Comparison of ENCODE assay signal across 20 cellular contexts in genomic region chr21:15054606-15055239, GRCh38. TPM values are rescaled to one million over a fixed set of nuclear protein-coding genes. Genes with fewer than 3 reads are reported as not detected.
DNase-seq lines count a peak whose midpoint lies in the region; ATAC-seq, FAIRE-seq and TF ChIP-seq lines count a peak whose summit lies in the region.
"Had no signal": no experiment of that assay in that cellular context is flagged by ENCODE, and none has a peak within 500 bp of the region (broad histone marks: within the 10 kb centered on the region; RNA-seq: fewer than 3 reads in every experiment).

No MANE protein-coding gene starts in this region.

- in situ Hi-C loops in IMR-90 (cut with MboI; ENCODE audit: low sequenced_read_pairs): no loop called here

- TF ChIP-seq EP300 in H1 (IDR thresholded peaks at IDR 0.05; ENCODE audit: borderline replicate concordance in 1 of 2, low read depth in 2 of 2, low read length in 2 of 2): no peak

- H4K5ac ChIP-seq in IMR-90 (ENCODE audit: low read depth, low read length) (no peak overlapping the region), H1 (ENCODE audit: insufficient read length, low read depth, low read length) (no peak overlapping the region)

- WGBS in IMR-90 (ENCODE audit: extremely low coverage in 2 of 2, insufficient read length in 1 of 2), 2 experiments: no CpG with 5 or more reads among the region's 4 CpGs
- 86% methylated on average over 4 of the region's 4 CpGs; no CpG with 5 or more reads in 1 of the 2 experiments for WGBS in H1 (ENCODE audit: extremely low coverage in 1 of 2, insufficient coverage in 1 of 2, insufficient read length in 1 of 2, insufficient replicate concordance in 2 of 2, low coverage in 1 of 2, low lambda C conversion rate in 2 of 2, missing lambda C conversion rate in 1 of 2), 2 experiments

- no peaks in the 10 kb centered on the region for H3K23me2 ChIP-seq in H1 (ENCODE audit: low read depth, low read length)

- peak overlapping the region; percentile 0 for H3K27ac Mint-ChIP-seq in CD8-positive, alpha-beta T cell
- H3K27ac Mint-ChIP-seq: T-cell had no signal

- H3K4me1 Mint-ChIP-seq in CD8-positive, alpha-beta T cell (ENCODE audit: low read depth): peaks cover 88% of the 10 kb centered on the region

- no peaks in the 10 kb centered on the region for H3K9me3 ChIP-seq in CD8-positive, alpha-beta T cell (ENCODE audit: low read length)
- H3K9me3 ChIP-seq in IMR-90 (ENCODE audit: control insufficient read depth, insufficient read depth, low read length): no peaks in the 10 kb centered on the region
- H3K9me3 ChIP-seq in H1 (ENCODE audit: insufficient read depth in 2 of 2, low read depth in 1 of 2, low read length in 1 of 2): no peaks in the 10 kb centered on the region
- no peaks in the 10 kb centered on the region for H3K9me3 ChIP-seq in MM.1S (replicated peaks; ENCODE audit: insufficient read depth, low read length)
- H3K9me3 ChIP-seq: suprapubic skin had no signal

- H2AK5ac ChIP-seq in IMR-90 (ENCODE audit: low read depth, low read length): no peak overlapping the region
- H2AK5ac ChIP-seq in H1 (ENCODE audit: low read depth, low read length): no peak overlapping the region

- H3K18ac ChIP-seq in IMR-90 (ENCODE audit: low read depth, low read length) (no peak overlapping the region), H1 (ENCODE audit: extremely low read depth, low read length) (no peak overlapping the region)

- no peaks in the 10 kb centered on the region for H3K36me3 ChIP-seq in CD8-positive, alpha-beta T cell (ENCODE audit: insufficient read depth, low read length)
- H3K36me3 ChIP-seq in IMR-90 (ENCODE audit: control insufficient read depth, insufficient read depth, low read length) (no peaks in the 10 kb centered on the region), H1 (ENCODE audit: control insufficient read depth in 2 of 4, insufficient read depth in 4 of 4, low read length in 3 of 4) (no peaks in the 10 kb centered on the region), MM.1S (replicated peaks; ENCODE audit: insufficient read depth, low read length) (no peaks in the 10 kb centered on the region)
- H3K36me3 ChIP-seq: suprapubic skin had no signal

- H2BK12ac ChIP-seq in H1 (ENCODE audit: low read depth, low read length): no peak overlapping the region

- no peak overlapping the region for H3K4me3 ChIP-seq in CD8-positive, alpha-beta T cell (ENCODE audit: low read depth, low read length)
- H3K4me3 ChIP-seq in IMR-90 (ENCODE audit: insufficient read depth, low read depth, low read length): no peak overlapping the region
- H3K4me3 ChIP-seq in H1 (ENCODE audit: extremely low read depth in 1 of 4, insufficient read depth in 2 of 4, low read depth in 3 of 4, low read length in 4 of 4): no peak overlapping the region
- H3K4me3 ChIP-seq in MM.1S (ENCODE audit: low read length): no peak overlapping the region
- H3K4me3 ChIP-seq: coronary artery, suprapubic skin had no signal

- intact Hi-C loops in CD8-positive, alpha-beta T cell (cut with DNase I, micrococcal nuclease): no loop called here
- intact Hi-C loops in IMR-90 (cut with micrococcal nuclease) (no loop called here), Right ventricle myocardium superior (cut with DNase I) (no loop called here)

- H3K9me2 ChIP-seq in MM.1S (replicated peaks; ENCODE audit: insufficient read depth, low read length): no peaks in the 10 kb centered on the region

- no peak for TF ChIP-seq POLR2A in IMR-90 (IDR thresholded peaks at IDR 0.05; ENCODE audit: low read depth, low read length)
- TF ChIP-seq POLR2A in H1 (IDR thresholded peaks at IDR 0.05; ENCODE audit: control extremely low read depth in 1 of 2, low read depth in 2 of 2, low read length in 2 of 2): no peak

- CTCF ChIA-PET in CD8-positive, alpha-beta T cell (lab: Charles Lee): interaction anchor here (1.2 kb wide), 1 partner anchor 10 kb away, joined by 3 read pairs; no protein-coding TSS in a partner anchor
- CTCF ChIA-PET in IMR-90 (lab: Yijun Ruan, JAX): no interaction called here
- CTCF ChIA-PET in H1 (lab: Charles Lee; ENCODE audit: partially characterized antibody): interaction anchor here (1.4 kb wide), 1 partner anchor 303 kb away, joined by 3 read pairs; no protein-coding TSS in a partner anchor

- no peaks in the 10 kb centered on the region for H3K27me3 ChIP-seq in CD8-positive, alpha-beta T cell (ENCODE audit: insufficient read depth, low read length)
- no peaks in the 10 kb centered on the region for H3K27me3 ChIP-seq in IMR-90 (ENCODE audit: control insufficient read depth, insufficient read depth, low read length)
- H3K27me3 ChIP-seq in H1 (replicated peaks in 1 of 4; ENCODE audit: control insufficient read depth in 3 of 4, extremely low read depth in 1 of 4, insufficient read depth in 3 of 4, low read length in 3 of 4): no peaks in the 10 kb centered on the region
- H3K27me3 ChIP-seq in MM.1S (replicated peaks; ENCODE audit: insufficient read depth, low read length): no peaks in the 10 kb centered on the region
- H3K27me3 ChIP-seq: suprapubic skin had no signal

- H3K4ac ChIP-seq in IMR-90 (ENCODE audit: low read depth, low read length) (no peak overlapping the region), H1 (replicated peaks; ENCODE audit: insufficient read length, low read depth, low read length) (no peak overlapping the region)

- H3K9me3 Mint-ChIP-seq in CD8-positive, alpha-beta T cell: no peaks in the 10 kb centered on the region
- H3K9me3 Mint-ChIP-seq: T-cell had no signal

- no peaks in the 10 kb centered on the region for H3K27me3 Mint-ChIP-seq in CD8-positive, alpha-beta T cell (ENCODE audit: low read depth)
- H3K27me3 Mint-ChIP-seq: T-cell had no signal

- no TSS peak for BruUV-seq in IMR-90 (replicated peaks; lab: Mats Ljungman, UMichigan)

- POLR2A ChIA-PET in CD8-positive, alpha-beta T cell (lab: Charles Lee): interaction anchor here (1.3 kb wide), 1 partner anchor 11 kb away, joined by 5 read pairs; the partner anchor contains the start of gene NRIP1
- POLR2A ChIA-PET in IMR-90 (lab: Charles Lee; ENCODE audit: unreplicated experiment) (no interaction called here), H1 (lab: Charles Lee; ENCODE audit: partially characterized antibody) (no interaction called here)

- H2AK9ac ChIP-seq in IMR-90 (replicated peaks; ENCODE audit: low read depth, low read length, poor library complexity): no peak overlapping the region

- H3K56ac ChIP-seq in IMR-90 (ENCODE audit: extremely low read depth, insufficient read depth, low read length) (no peak overlapping the region), H1 (replicated peaks; ENCODE audit: insufficient read length, low read depth, low read length) (no peak overlapping the region)

- H4K8ac ChIP-seq in IMR-90 (ENCODE audit: low read depth in 2 of 2, low read length in 2 of 2) (no peak overlapping the region), H1 (ENCODE audit: extremely low read depth, insufficient read depth, low read length) (no peak overlapping the region)

- H3K4me3 Mint-ChIP-seq in CD8-positive, alpha-beta T cell: no peak overlapping the region

- TF ChIP-seq RAD21 in IMR-90 (IDR thresholded peaks at IDR 0.05; ENCODE audit: low read length) (no peak), H1 (IDR thresholded peaks at IDR 0.05 in 1 of 2, conservative IDR thresholded peaks at IDR 0.05 in 1 of 2; ENCODE audit: low read depth in 2 of 2, low read length in 2 of 2) (no peak)

- peaks cover 0 to 47% of the 10 kb centered on the region in 2 experiments; a peak in 2 of 4 replicates for H3K79me1 ChIP-seq in IMR-90 (ENCODE audit: low read depth in 1 of 2, low read length in 2 of 2)
- H3K79me1 ChIP-seq in H1 (ENCODE audit: low read depth, low read length): no peaks in the 10 kb centered on the region

- H3K14ac ChIP-seq in IMR-90 (replicated peaks; ENCODE audit: low read depth, low read length): peak overlapping the region; percentile 19; the same call in 1 of the 2 replicates
- H3K14ac ChIP-seq in H1 (ENCODE audit: insufficient read length): no peak overlapping the region

- no peak for TF ChIP-seq CTCF in CD8-positive, alpha-beta T cell (IDR thresholded peaks at IDR 0.05)
- TF ChIP-seq CTCF in IMR-90 (conservative IDR thresholded peaks at IDR 0.05; ENCODE audit: low read depth, low read length) (no peak), H1 (IDR thresholded peaks at IDR 0.05; ENCODE audit: control extremely low read depth in 1 of 3, insufficient read depth in 1 of 3, low read depth in 1 of 3, low read length in 3 of 3) (no peak), MM.1S (IDR thresholded peaks at IDR 0.05; ENCODE audit: low read length) (no peak)

- no peak overlapping the region for H2BK120ac ChIP-seq in IMR-90 (ENCODE audit: low read depth, low read length)
- no peak overlapping the region for H2BK120ac ChIP-seq in H1 (replicated peaks; ENCODE audit: low read depth, low read length)

- H2BK5ac ChIP-seq in IMR-90 (ENCODE audit: low read depth, low read length, poor library complexity, severe bottlenecking) (no peak overlapping the region), H1 (ENCODE audit: low read depth, low read length) (0 out of 2 replicates have a peak overlapping the region, but pooled peaks have one; percentile 1)

- H3K23ac ChIP-seq in IMR-90 (ENCODE audit: low read depth, low read length): 0 out of 2 replicates have a peak overlapping the region, but pooled peaks have one; percentile 59
- no peak overlapping the region for H3K23ac ChIP-seq in H1 (ENCODE audit: insufficient read length)

- no peak for FAIRE-seq in H1 (lab: Jason Lieb, UNC)
- FAIRE-seq: G401.6 had no signal

- ATAC-seq in CD8-positive, alpha-beta T cell: no peak
- ATAC-seq in IMR-90 (ENCODE audit: low read depth) (no peak), Right ventricle myocardium superior (ENCODE audit: poor library complexity) (no peak)
- ATAC-seq: T-cell had no signal

- H2BK15ac ChIP-seq in IMR-90 (ENCODE audit: low read depth, low read length) (no peak overlapping the region), H1 (ENCODE audit: low read length) (no peak overlapping the region)

- DNase-seq in CD8-positive, alpha-beta T cell: no peak
- DNase-seq in IMR-90: no peak
- DNase-seq in H1 (ENCODE audit: low read depth in 1 of 2, low spot score in 2 of 2): no peak
- peak; percentile 59 for DNase-seq in pons (ENCODE audit: low spot score)
- no peak for DNase-seq in Right ventricle myocardium superior
- DNase-seq in kidney tubule cell (ENCODE audit: low spot score): no peak
- DNase-seq in MM.1S: no peak
- DNase-seq in cerebellar nuclear complex (lab: John Stamatoyannopoulos, UW): no peak
- DNase-seq: activated CD4-positive, alpha-beta T cell treated with anti-CD3 and anti-CD28 coated beads, Interleukin-2, amount 50 U/mL, for 4 hours; AML-193; NCI-H1694; NCI-H345; SHP77; stimulated activated CD8-positive, alpha-beta memory T cell treated with anti-CD3 and anti-CD28 coated beads, Interleukin-4, amount 100 ng/mL, for 48 hours; T-cell had no signal

- H4K91ac ChIP-seq in IMR-90 (ENCODE audit: insufficient read depth, low read depth, low read length) (no peak overlapping the region), H1 (replicated peaks; ENCODE audit: insufficient read length, low read length) (no peak overlapping the region)

- no peaks in the 10 kb centered on the region for H3F3A ChIP-seq in MM.1S (ENCODE audit: insufficient read depth, low read length)

- H3K36me3 Mint-ChIP-seq in CD8-positive, alpha-beta T cell: no peaks in the 10 kb centered on the region
- H3K36me3 Mint-ChIP-seq: T-cell had no signal

- dilution Hi-C loops in IMR-90 (cut with HindIII; ENCODE audit: low sequenced_read_pairs, unreplicated experiment): no loop called here

- H4K20me1 ChIP-seq in IMR-90 (ENCODE audit: insufficient read depth, low read length) (peaks cover 82% of the 10 kb centered on the region), H1 (replicated peaks in 1 of 2; ENCODE audit: control insufficient read depth in 1 of 2, insufficient read depth in 2 of 2, low read length in 2 of 2) (peaks cover 0 to 2% of the 10 kb centered on the region in 2 experiments), MM.1S (ENCODE audit: insufficient read depth, low read length) (no peaks in the 10 kb centered on the region)

- peaks cover 68% of the 10 kb centered on the region for H3K4me1 ChIP-seq in CD8-positive, alpha-beta T cell (ENCODE audit: insufficient read depth, low read length)
- H3K4me1 ChIP-seq in IMR-90 (ENCODE audit: control insufficient read depth, insufficient read depth, low read length) (peaks cover 11% of the 10 kb centered on the region), H1 (replicated peaks in 1 of 4; ENCODE audit: control insufficient read depth in 3 of 4, insufficient read depth in 4 of 4, low read length in 3 of 4) (peaks cover 3 to 27% (median 11%) of the 10 kb centered on the region in 4 experiments; a peak in 6 of 7 replicates), MM.1S (ENCODE audit: low read length) (no peaks in the 10 kb centered on the region)
- H3K4me1 ChIP-seq: parathyroid adenoma had no signal

- H3K4me2 ChIP-seq in IMR-90 (ENCODE audit: low read depth, low read length) (no peak overlapping the region; the same call in 1 of the 2 replicates), H1 (ENCODE audit: insufficient read depth in 1 of 2, low read depth in 2 of 2, low read length in 2 of 2) (no peak overlapping the region), MM.1S (ENCODE audit: low read depth, low read length) (no peak overlapping the region)

- H3K9ac ChIP-seq in IMR-90 (ENCODE audit: low read depth, low read length): no peak overlapping the region
- no peak overlapping the region for H3K9ac ChIP-seq in H1 (replicated peaks in 1 of 4; ENCODE audit: extremely low read depth in 1 of 4, low read depth in 3 of 4, low read length in 3 of 4)
- H3K9ac ChIP-seq in MM.1S (ENCODE audit: low read length): no peak overlapping the region
- H3K9ac ChIP-seq: parathyroid adenoma had no signal

- no peak overlapping the region for H3K27ac ChIP-seq in CD8-positive, alpha-beta T cell (ENCODE audit: low read depth, low read length)
- no peak overlapping the region for H3K27ac ChIP-seq in IMR-90 (ENCODE audit: insufficient read depth, low read length)
- no peak overlapping the region for H3K27ac ChIP-seq in H1 (ENCODE audit: low read depth, low read length)
- no peak overlapping the region for H3K27ac ChIP-seq in MM.1S (ENCODE audit: low read length)
- H3K27ac ChIP-seq: coronary artery, epithelial cell of prostate, parathyroid adenoma, suprapubic skin had no signal

- H2BK20ac ChIP-seq in IMR-90 (ENCODE audit: low read depth, low read length) (no peak overlapping the region), H1 (ENCODE audit: low read length) (no peak overlapping the region)

- peaks cover 7% of the 10 kb centered on the region for H3K9me1 ChIP-seq in IMR-90 (ENCODE audit: insufficient read depth, low read length)

- H3K79me2 ChIP-seq in H1 (ENCODE audit: control insufficient read depth in 1 of 2, insufficient read depth in 2 of 2, low read length in 2 of 2) (peaks cover 0 to 87% of the 10 kb centered on the region in 2 experiments; a peak in 2 of 4 replicates), MM.1S (ENCODE audit: low read length) (peaks cover 56% of the 10 kb centered on the region)

- no peak overlapping the region for H2AFZ ChIP-seq in IMR-90 (replicated peaks; ENCODE audit: low read length, poor library complexity)
- H2AFZ ChIP-seq in H1 (ENCODE audit: low read length): no peak overlapping the region
- no peak overlapping the region for H2AFZ ChIP-seq in MM.1S (ENCODE audit: low read length)
- H2AFZ ChIP-seq: parathyroid adenoma had no signal

RNA-seq across cellular contexts. Expression of gene NRIP1, which starts 10.1 kb away (rescaled TPM):
- 10 to 100 TPM; 62.4 to 64.3 TPM for total RNA-seq in CD8-positive, alpha-beta T cell
- total RNA-seq in IMR-90 (2012; rRNA removed) (73.8 and 85.3 TPM in 2 replicates), Right ventricle myocardium superior (15.4 TPM)
- polyA plus RNA-seq in IMR-90 (2012; rRNA removed) (8.5 and 9.6 TPM in 2 replicates), H1 (2011; rRNA removed) (0.67 and 1.5 TPM in 2 replicates)
- polyA plus RNA-seq in IMR-90 (2012; cell fraction: cytosol; rRNA removed): 1.4 and 1.5 TPM in 2 replicates
- polyA plus RNA-seq in IMR-90 (2012; cell fraction: nucleus; rRNA removed; ENCODE audit: low replicate concordance): 1.7 and 17.8 TPM in 2 replicates
- total RNA-seq in H1 (2021; fragmentation: NEBNext Ultra II Directional; extraction: Animal tissue kit (Norgen Biotek cat#: 25700)): 9.3 and 10.5 TPM in 2 replicates
- 1.8 TPM for polyA plus RNA-seq in H1 (2011; cell fraction: cytosol; rRNA removed)
- 1.1 TPM for polyA plus RNA-seq in H1 (2011; cell fraction: nucleus; rRNA removed)
- 2.5 to 6.0 TPM (median 3.3 TPM) in 4 replicates for polyA plus RNA-seq in H1 (2012, experiment 1 of 2)
- polyA plus RNA-seq in H1 (2012, experiment 2 of 2): 0.20 TPM
- polyA plus RNA-seq in H1 (2013, experiment 1 of 2): 4.1 TPM
- polyA plus RNA-seq in H1 (2013, experiment 2 of 2): 3.9 TPM
- 7.1 and 17.4 TPM in 2 replicates for polyA minus RNA-seq in H1 (2011; rRNA and poly(A)+ RNA removed)
- polyA minus RNA-seq in H1 (2011; cell fraction: cytosol; rRNA and poly(A)+ RNA removed): 6.1 TPM
- polyA minus RNA-seq in H1 (2011; cell fraction: nucleus; rRNA and poly(A)+ RNA removed): 10.2 TPM
